Comparison of ENCODE assay signal across 18 cellular contexts in the genomic region with DNA sequence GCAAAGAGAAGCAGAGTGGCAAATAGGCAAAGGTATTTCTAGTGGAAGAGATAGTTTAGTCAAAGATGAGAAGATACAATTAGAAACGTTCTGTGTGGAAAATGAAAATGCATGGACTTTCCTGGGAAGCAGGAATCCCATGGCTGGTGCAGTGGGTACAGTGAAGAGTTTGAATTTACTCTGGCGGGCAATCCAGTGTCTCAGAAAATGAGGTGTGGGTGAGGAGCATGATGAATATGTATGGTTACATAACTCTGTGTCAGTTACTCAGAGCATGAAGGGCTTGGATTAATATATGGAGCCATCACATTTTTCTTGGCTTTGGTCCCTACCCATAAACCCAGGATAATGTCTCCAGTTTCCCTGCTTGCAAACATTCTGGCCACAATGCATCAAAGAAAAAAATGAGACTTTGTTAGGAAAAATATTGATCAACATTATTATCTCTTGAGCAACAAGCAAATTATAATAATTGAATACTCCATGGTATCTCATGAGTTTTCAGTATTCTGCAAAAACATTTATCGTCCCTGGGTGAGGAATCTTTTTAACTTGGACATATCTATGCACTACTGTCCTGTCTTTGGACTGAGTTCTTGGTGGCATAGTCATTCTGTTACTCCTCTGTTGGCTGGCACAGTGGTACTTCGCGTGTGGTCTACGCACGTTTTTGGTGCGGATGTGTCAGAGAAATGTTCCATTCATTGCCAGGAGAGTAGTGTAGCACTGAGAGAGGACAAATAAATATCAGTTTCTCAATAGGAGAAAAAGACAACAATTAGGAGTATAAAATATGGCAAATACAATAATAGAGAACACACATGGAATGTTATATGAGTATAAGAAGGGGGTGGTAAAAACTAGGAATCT.
"Had no signal": no experiment of that assay in that cellular context is flagged by ENCODE, and none has a peak within 500 bp of the region (broad histone marks: within the 10 kb centered on the region; RNA-seq: fewer than 3 reads in every experiment).

No MANE protein-coding gene starts in this region.

- H3K27ac ChIP-seq: parathyroid adenoma, skin epidermis, transverse colon, vagina had no signal

- H3K36me3 ChIP-seq: vagina had no signal

- H3K9me3 Mint-ChIP-seq: activated B cell treated with CpG ODN at 0.5 μM for 24 hours; activated T-helper 17 cell treated with anti-CD3 and anti-CD28 coated beads, Interleukin-2, amount 50 U/mL, for 72 hours had no signal

- H3K9me3 ChIP-seq: transverse colon, vagina had no signal

- ATAC-seq: activated T-helper 17 cell treated with anti-CD3 and anti-CD28 coated beads, Interleukin-2, amount 50 U/mL, for 72 hours had no signal

- H3K27me3 ChIP-seq: transverse colon, vagina had no signal

- H3K4me1 Mint-ChIP-seq: activated B cell treated with CpG ODN at 0.5 μM for 24 hours; activated T-helper 17 cell treated with anti-CD3 and anti-CD28 coated beads, Interleukin-2, amount 50 U/mL, for 72 hours had no signal

- H3K4me3 Mint-ChIP-seq: activated B cell treated with CpG ODN at 0.5 μM for 24 hours; activated T-helper 17 cell treated with anti-CD3 and anti-CD28 coated beads, Interleukin-2, amount 50 U/mL, for 72 hours had no signal

- DNase-seq: activated B cell treated with CpG ODN at 0.5 μM for 24 hours; activated CD4-positive, alpha-beta T cell treated with anti-CD3 and anti-CD28 coated beads for 48 hours; activated naive CD4-positive, alpha-beta T cell treated with Interleukin-2 at 50 U/mL for 16 hours; activated T-cell treated with anti-CD3 and anti-CD28 coated beads for 4 hours; anterior cingulate cortex; islet precursor cell; midbrain; retina; stimulated activated CD4-positive, alpha-beta T cell treated with anti-CD3 and anti-CD28 coated beads, Interleukin-15, amount 100 ng/mL, for 24 hours; stimulated activated CD4-positive, alpha-beta T cell treated with anti-CD3 and anti-CD28 coated beads, Interleukin-4, amount 100 ng/mL, for 24 hours; stimulated activated naive CD4-positive, alpha-beta T cell treated with Interleukin-2 at 50 U/mL for 16 hours; T-helper 2 cell; transverse colon had no signal

- H3K4me3 ChIP-seq: lung, skin epidermis, transverse colon, vagina had no signal

- H3K27ac Mint-ChIP-seq: activated B cell treated with CpG ODN at 0.5 μM for 24 hours; activated T-helper 17 cell treated with anti-CD3 and anti-CD28 coated beads, Interleukin-2, amount 50 U/mL, for 72 hours had no signal

- H3K4me1 ChIP-seq: parathyroid adenoma, transverse colon had no signal

- H3K27me3 Mint-ChIP-seq: activated B cell treated with CpG ODN at 0.5 μM for 24 hours; activated T-helper 17 cell treated with anti-CD3 and anti-CD28 coated beads, Interleukin-2, amount 50 U/mL, for 72 hours had no signal
